ENCODE assay signal across 30 cellular contexts in the genomic region with DNA sequence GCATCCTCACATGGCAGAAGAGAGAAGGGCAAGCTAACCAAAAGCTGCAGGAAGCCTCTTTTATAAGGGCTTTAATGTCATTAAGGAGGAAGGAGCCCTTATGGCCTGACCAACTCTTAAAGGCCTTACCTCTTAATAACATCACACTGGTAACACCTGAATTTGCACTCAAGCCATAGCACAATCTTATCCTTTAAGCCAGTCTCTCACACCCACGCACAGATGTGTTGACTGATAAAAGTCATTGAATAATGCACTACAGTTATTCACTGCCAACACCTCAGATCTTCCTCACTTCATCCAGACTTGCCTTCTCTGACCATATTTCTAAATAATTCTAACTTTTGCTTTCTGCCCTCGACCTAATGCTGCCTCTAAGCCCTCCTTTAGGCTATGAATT.
"Had no signal": no experiment of that assay in that cellular context is flagged by ENCODE, and none has a peak within 500 bp of the region (broad histone marks: within the 10 kb centered on the region; RNA-seq: fewer than 3 reads in every experiment).

No MANE protein-coding gene starts in this region.

- H3K27me3 ChIP-seq: MG63 had no signal

- H3K9me3 ChIP-seq: MG63 had no signal

- DNase-seq: Karpas-422, Kasumi-1, MG63, MM.1S, MV-4-11, NCI-H1048, NCI-H1092, NCI-H1092 treated with DMSO at 0.1 percent for 48 hours, NCI-H1105, NCI-H1105 treated with DMSO at 0.1 percent for 48 hours, NCI-H1417, NCI-H1417 treated with DMSO at 0.1 percent for 48 hours, NCI-H1436, NCI-H1436 treated with DMSO at 0.1 percent for 48 hours, NCI-H1694, NCI-H1694 treated with DMSO at 0.1 percent for 48 hours, NCI-H187, NCI-H187 treated with DMSO at 0.1 percent for 48 hours, NCI-H1930, NCI-H2029, NCI-H2081, NCI-H2081 treated with DMSO at 0.1 percent for 48 hours, NCI-H2107, NCI-H2171, NCI-H2171 treated with DMSO at 0.1 percent for 48 hours, NCI-H2227 treated with DMSO at 0.1 percent for 48 hours, NCI-H226, NCI-H446, NCI-H446 treated with DMSO at 0.1 percent for 48 hours, NCI-H524 treated with DMSO at 0.1 percent for 48 hours had no signal

- H3K36me3 ChIP-seq: MG63 had no signal

- H3K4me3 ChIP-seq: MG63 had no signal
